In genomic region chr17:56939869-56940484, GRCh38 we compare ENCODE assay signal across 9 cellular contexts. TPM values are rescaled to one million over a fixed set of nuclear protein-coding genes. Genes with fewer than 3 reads are reported as not detected.
DNase-seq lines count a peak whose midpoint lies in the region; ATAC-seq, FAIRE-seq and TF ChIP-seq lines count a peak whose summit lies in the region.
"Had no signal": no experiment of that assay in that cellular context is flagged by ENCODE, and none has a peak within 500 bp of the region (broad histone marks: within the 10 kb centered on the region; RNA-seq: fewer than 3 reads in every experiment).

No MANE protein-coding gene starts in this region.

- FAIRE-seq in GM18507 (lab: Jason Lieb, UNC): peak; percentile 74
- FAIRE-seq: frontal cortex had no signal

- DNase-seq in Ammon's horn (ENCODE audit: low spot score) (peak; percentile 16), GM18507 (ENCODE audit: extremely low spot score, insufficient read length, low read depth) (peak; percentile 28), NAMALWA (ENCODE audit: low spot score) (peak; percentile 92), SK-N-DZ (ENCODE audit: low spot score) (peak; percentile 70), epithelial cell of proximal tubule (ENCODE audit: low read depth) (no peak), naive B cell (peak; percentile 70)

- peaks cover 4 to 6% (median 5%) of the 10 kb centered on the region in 3 donors for H3K4me1 Mint-ChIP-seq in naive B cell

- ATAC-seq in naive B cell (ENCODE audit: low read depth in 2 of 2): peak; percentile 87 to 94
- ATAC-seq in HG03520 (IDR thresholded peaks at IDR 0.05; ENCODE audit: unreplicated experiment): no peak
- ATAC-seq in GM19397 (IDR thresholded peaks at IDR 0.05; ENCODE audit: unreplicated experiment): no peak

- peak; percentile 74 for TF ChIP-seq CTCF in epithelial cell of proximal tubule (conservative IDR thresholded peaks at IDR 0.05; ENCODE audit: low read depth, low read length)

- no peaks in the 10 kb centered on the region for H3K27me3 Mint-ChIP-seq in naive B cell

- no peak overlapping the region for H3K4me3 ChIP-seq in epithelial cell of proximal tubule (ENCODE audit: low read depth, low read length)

- H3K27ac Mint-ChIP-seq in naive B cell: peak overlapping the region in 1 of 6 donors; percentile 82

- no peaks in the 10 kb centered on the region for H3K9me3 Mint-ChIP-seq in naive B cell

- H3K36me3 Mint-ChIP-seq in naive B cell: peaks cover 10 to 30% of the 10 kb centered on the region in 2 donors

- no peak overlapping the region for H3K4me3 Mint-ChIP-seq in naive B cell

RNA-seq across cellular contexts. Expression of gene COIL, which starts 20.9 kb away (rescaled TPM):
- polyA plus RNA-seq in SK-N-DZ (2014; cell fraction: cytosol; rRNA removed): 27.2 and 31.9 TPM in 2 replicates
- 27.8 and 28.0 TPM in 2 replicates for polyA plus RNA-seq in SK-N-DZ (2014; cell fraction: nucleus; rRNA removed)
- total RNA-seq in epithelial cell of proximal tubule: 15.3 and 19.7 TPM in 2 replicates
- 10 to 100 TPM; 19.5 to 25.9 (median 22.5) TPM for polyA plus RNA-seq in naive B cell (ENCODE audit: low read depth in 6 of 6)

RNA-seq across cellular contexts. Expression of gene TRIM25, which starts 26.1 kb away (rescaled TPM):
- polyA plus RNA-seq in SK-N-DZ (2014; cell fraction: cytosol; rRNA removed): 2.2 and 2.4 TPM in 2 replicates
- 4.3 and 8.4 TPM in 2 replicates for polyA plus RNA-seq in SK-N-DZ (2014; cell fraction: nucleus; rRNA removed)
- total RNA-seq in epithelial cell of proximal tubule: 51.7 and 58.1 TPM in 2 replicates
- polyA plus RNA-seq in naive B cell (ENCODE audit: low read depth in 6 of 6): 10 to 100 TPM in 4 of 6 donors, 1 to 10 TPM in 1, under 1 TPM in 1; 0.74 to 18.5 (median 10.3) TPM

RNA-seq across cellular contexts. Expression of gene SCPEP1, which starts 38.0 kb away (rescaled TPM):
- polyA plus RNA-seq in SK-N-DZ (2014; cell fraction: cytosol; rRNA removed): 22.5 and 27.0 TPM in 2 replicates
- 14.8 and 23.2 TPM in 2 replicates for polyA plus RNA-seq in SK-N-DZ (2014; cell fraction: nucleus; rRNA removed)
- 9.2 and 14.3 TPM in 2 replicates for total RNA-seq in epithelial cell of proximal tubule
- polyA plus RNA-seq in naive B cell (ENCODE audit: low read depth in 6 of 6): 100 to 1,000 TPM; 134 to 305 (median 175) TPM

Comparison
In these comparisons a context has a peak if more than half of its experiments do, and no peak if none do; other contexts are left out.
1. ATAC-seq: peak in naive B cell (2 of 2); none in HG03520 (single experiment) and GM19397 (single experiment).